In the genomic region with DNA sequence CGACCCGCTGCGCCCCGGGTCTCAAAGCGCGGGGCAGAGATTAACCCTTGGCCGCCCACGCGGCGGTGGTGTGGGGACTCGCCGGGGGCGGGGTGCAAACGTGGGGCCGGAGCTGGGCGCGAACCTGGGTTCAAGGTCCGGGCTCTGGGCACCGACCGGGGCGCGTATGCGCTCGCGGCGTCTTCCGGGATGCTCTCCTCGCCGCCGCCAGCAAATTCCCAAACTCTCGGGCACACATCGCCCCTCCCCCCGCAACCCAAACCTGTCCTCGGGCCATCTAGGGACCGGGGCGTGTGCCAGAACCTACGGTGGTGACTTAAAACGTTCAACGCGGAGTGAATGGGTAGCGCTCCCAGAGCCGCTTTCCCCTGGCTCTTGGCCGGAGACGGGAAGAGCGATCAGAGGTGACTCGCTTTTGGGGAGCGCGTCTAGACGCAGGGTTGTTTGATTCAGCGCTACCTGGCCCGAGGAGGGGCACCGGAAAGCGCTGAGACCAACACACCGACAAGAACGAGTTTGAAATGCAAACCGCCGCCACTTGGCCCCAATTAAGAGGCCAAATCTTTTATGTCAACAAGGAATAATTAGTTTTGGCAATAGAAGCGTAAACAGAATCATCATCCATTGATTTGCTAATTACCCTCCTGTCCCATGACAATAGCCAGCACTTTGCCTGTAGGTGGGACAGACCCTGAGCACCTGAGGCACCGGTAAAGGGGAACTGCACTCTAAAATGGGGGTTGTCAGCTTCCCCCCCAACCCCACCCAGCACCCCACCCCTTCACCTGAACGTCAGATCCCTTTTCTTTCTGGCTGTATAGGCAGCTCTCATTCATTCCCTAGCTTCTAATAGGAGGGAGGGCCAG, we compare ENCODE assay signal across 1 cellular context.
A peak's percentile ranks its signal among the peaks of the same experiment; 100 is the strongest.
TF ChIP-seq lines count a peak whose summit lies in the region.

No MANE protein-coding gene starts in this region.

TF ChIP-seq in HepG2, 621 proteins besides CTCF, POLR2A, EP300 and RAD21 (continued from another document and continues in another):
- TF ChIP-seq, protein P1, sequence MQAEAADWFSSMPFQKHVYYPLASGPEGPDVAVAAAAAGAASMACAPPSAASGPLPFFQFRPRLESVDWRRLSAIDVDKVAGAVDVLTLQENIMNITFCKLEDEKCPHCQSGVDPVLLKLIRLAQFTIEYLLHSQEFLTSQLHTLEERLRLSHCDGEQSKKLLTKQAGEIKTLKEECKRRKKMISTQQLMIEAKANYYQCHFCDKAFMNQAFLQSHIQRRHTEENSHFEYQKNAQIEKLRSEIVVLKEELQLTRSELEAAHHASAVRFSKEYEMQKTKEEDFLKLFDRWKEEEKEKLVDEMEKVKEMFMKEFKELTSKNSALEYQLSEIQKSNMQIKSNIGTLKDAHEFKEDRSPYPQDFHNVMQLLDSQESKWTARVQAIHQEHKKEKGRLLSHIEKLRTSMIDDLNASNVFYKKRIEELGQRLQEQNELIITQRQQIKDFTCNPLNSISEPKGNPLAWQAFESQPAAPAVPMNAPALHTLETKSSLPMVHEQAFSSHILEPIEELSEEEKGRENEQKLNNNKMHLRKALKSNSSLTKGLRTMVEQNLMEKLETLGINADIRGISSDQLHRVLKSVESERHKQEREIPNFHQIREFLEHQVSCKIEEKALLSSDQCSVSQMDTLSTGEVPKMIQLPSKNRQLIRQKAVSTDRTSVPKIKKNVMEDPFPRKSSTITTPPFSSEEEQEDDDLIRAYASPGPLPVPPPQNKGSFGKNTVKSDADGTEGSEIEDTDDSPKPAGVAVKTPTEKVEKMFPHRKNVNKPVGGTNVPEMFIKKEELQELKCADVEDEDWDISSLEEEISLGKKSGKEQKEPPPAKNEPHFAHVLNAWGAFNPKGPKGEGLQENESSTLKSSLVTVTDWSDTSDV (CRISPR knock-in tag; IDR thresholded peaks at IDR 0.05), result 0 out of 2 replicates have a peak, but pooled peaks have one; percentile 65
- TF ChIP-seq ZZZ3 (CRISPR knock-in tag; IDR thresholded peaks at IDR 0.05; ENCODE audit: borderline replicate concordance) (peak; percentile 70; the same call in 1 of the 2 replicates), FOXK2 (IDR thresholded peaks at IDR 0.05) (no peak), ZNF253 (CRISPR knock-in tag; IDR thresholded peaks at IDR 0.05; ENCODE audit: borderline replicate concordance) (peak; percentile 46; the same call in 1 of the 2 replicates), PCBP1 (IDR thresholded peaks at IDR 0.05; ENCODE audit: borderline replicate concordance, low read depth, low read length) (peak; percentile 54; the same call in 1 of the 2 replicates), ZNF781 (CRISPR knock-in tag; IDR thresholded peaks at IDR 0.05; ENCODE audit: borderline replicate concordance, not compliant biosample characterization) (peak; percentile 89), TOE1 (CRISPR knock-in tag; IDR thresholded peaks at IDR 0.05) (0 out of 2 replicates have a peak, but pooled peaks have one; percentile 21), ZFP41 (CRISPR knock-in tag; IDR thresholded peaks at IDR 0.05; ENCODE audit: borderline replicate concordance) (no peak; the same call in 1 of the 2 replicates), ZIK1 (CRISPR knock-in tag; IDR thresholded peaks at IDR 0.05; ENCODE audit: borderline replicate concordance, low read depth) (no peak; the same call in 1 of the 2 replicates), ZNF570 (CRISPR knock-in tag; IDR thresholded peaks at IDR 0.05; ENCODE audit: borderline replicate concordance) (no peak), MTF2 (CRISPR knock-in tag; IDR thresholded peaks at IDR 0.05; ENCODE audit: borderline replicate concordance) (peak; percentile 95; the same call in 1 of the 2 replicates), MED1 (CRISPR knock-in tag; IDR thresholded peaks at IDR 0.05) (peak; percentile 84), ARHGAP35 (CRISPR knock-in tag; IDR thresholded peaks at IDR 0.05; ENCODE audit: borderline replicate concordance) (peak; percentile 83; the same call in 1 of the 2 replicates), ZNF251 (CRISPR knock-in tag; IDR thresholded peaks at IDR 0.05) (no peak), ZBTB21 (CRISPR knock-in tag; IDR thresholded peaks at IDR 0.05) (no peak), EHMT2 (IDR thresholded peaks at IDR 0.05; ENCODE audit: borderline replicate concordance, low read depth, low read length) (no peak), JUND (CRISPR knock-in tag; IDR thresholded peaks at IDR 0.05) (no peak), STAT5B (CRISPR knock-in tag; IDR thresholded peaks at IDR 0.05) (peak; percentile 75; the same call in 1 of the 2 replicates), ZFAT (CRISPR knock-in tag; conservative IDR thresholded peaks at IDR 0.05) (no peak; the same call in 1 of the 2 replicates), TCF12 (IDR thresholded peaks at IDR 0.05) (no peak), TCF12 (CRISPR knock-in tag; IDR thresholded peaks at IDR 0.05) (peak; percentile 80; the same call in 1 of the 2 replicates), GZF1 (CRISPR knock-in tag; IDR thresholded peaks at IDR 0.05) (peak; percentile 79), PHF20 (CRISPR knock-in tag; IDR thresholded peaks at IDR 0.05) (peak; percentile 71), RXRB (CRISPR knock-in tag; IDR thresholded peaks at IDR 0.05; ENCODE audit: borderline replicate concordance) (peak; percentile 63; the same call in 1 of the 2 replicates), ZNF790 (CRISPR knock-in tag; IDR thresholded peaks at IDR 0.05; ENCODE audit: borderline replicate concordance) (peak; percentile 43; the same call in 1 of the 2 replicates)
- TF ChIP-seq, protein P2, sequence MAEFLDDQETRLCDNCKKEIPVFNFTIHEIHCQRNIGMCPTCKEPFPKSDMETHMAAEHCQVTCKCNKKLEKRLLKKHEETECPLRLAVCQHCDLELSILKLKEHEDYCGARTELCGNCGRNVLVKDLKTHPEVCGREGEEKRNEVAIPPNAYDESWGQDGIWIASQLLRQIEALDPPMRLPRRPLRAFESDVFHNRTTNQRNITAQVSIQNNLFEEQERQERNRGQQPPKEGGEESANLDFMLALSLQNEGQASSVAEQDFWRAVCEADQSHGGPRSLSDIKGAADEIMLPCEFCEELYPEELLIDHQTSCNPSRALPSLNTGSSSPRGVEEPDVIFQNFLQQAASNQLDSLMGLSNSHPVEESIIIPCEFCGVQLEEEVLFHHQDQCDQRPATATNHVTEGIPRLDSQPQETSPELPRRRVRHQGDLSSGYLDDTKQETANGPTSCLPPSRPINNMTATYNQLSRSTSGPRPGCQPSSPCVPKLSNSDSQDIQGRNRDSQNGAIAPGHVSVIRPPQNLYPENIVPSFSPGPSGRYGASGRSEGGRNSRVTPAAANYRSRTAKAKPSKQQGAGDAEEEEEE (CRISPR knock-in tag; IDR thresholded peaks at IDR 0.05; ENCODE audit: borderline replicate concordance), result no peak
- TF ChIP-seq, protein P3, sequence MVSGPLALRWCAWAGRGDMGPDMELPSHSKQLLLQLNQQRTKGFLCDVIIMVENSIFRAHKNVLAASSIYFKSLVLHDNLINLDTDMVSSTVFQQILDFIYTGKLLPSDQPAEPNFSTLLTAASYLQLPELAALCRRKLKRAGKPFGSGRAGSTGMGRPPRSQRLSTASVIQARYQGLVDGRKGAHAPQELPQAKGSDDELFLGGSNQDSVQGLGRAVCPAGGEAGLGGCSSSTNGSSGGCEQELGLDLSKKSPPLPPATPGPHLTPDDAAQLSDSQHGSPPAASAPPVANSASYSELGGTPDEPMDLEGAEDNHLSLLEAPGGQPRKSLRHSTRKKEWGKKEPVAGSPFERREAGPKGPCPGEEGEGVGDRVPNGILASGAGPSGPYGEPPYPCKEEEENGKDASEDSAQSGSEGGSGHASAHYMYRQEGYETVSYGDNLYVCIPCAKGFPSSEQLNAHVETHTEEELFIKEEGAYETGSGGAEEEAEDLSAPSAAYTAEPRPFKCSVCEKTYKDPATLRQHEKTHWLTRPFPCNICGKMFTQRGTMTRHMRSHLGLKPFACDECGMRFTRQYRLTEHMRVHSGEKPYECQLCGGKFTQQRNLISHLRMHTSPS (CRISPR knock-in tag; IDR thresholded peaks at IDR 0.05; ENCODE audit: low read depth), result peak; percentile 88
- TF ChIP-seq, protein P4, sequence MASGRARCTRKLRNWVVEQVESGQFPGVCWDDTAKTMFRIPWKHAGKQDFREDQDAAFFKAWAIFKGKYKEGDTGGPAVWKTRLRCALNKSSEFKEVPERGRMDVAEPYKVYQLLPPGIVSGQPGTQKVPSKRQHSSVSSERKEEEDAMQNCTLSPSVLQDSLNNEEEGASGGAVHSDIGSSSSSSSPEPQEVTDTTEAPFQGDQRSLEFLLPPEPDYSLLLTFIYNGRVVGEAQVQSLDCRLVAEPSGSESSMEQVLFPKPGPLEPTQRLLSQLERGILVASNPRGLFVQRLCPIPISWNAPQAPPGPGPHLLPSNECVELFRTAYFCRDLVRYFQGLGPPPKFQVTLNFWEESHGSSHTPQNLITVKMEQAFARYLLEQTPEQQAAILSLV (CRISPR knock-in tag; IDR thresholded peaks at IDR 0.05; ENCODE audit: borderline replicate concordance), result peak; percentile 64; the same call in 1 of the 2 replicates
- TF ChIP-seq, protein P5, sequence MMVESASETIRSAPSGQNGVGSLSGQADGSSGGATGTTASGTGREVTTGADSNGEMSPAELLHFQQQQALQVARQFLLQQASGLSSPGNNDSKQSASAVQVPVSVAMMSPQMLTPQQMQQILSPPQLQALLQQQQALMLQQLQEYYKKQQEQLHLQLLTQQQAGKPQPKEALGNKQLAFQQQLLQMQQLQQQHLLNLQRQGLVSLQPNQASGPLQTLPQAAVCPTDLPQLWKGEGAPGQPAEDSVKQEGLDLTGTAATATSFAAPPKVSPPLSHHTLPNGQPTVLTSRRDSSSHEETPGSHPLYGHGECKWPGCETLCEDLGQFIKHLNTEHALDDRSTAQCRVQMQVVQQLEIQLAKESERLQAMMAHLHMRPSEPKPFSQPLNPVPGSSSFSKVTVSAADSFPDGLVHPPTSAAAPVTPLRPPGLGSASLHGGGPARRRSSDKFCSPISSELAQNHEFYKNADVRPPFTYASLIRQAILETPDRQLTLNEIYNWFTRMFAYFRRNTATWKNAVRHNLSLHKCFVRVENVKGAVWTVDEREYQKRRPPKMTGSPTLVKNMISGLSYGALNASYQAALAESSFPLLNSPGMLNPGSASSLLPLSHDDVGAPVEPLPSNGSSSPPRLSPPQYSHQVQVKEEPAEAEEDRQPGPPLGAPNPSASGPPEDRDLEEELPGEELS (CRISPR knock-in tag; IDR thresholded peaks at IDR 0.05), result peak; percentile 50; the same call in 1 of the 2 replicates
- TF ChIP-seq, protein P6, sequence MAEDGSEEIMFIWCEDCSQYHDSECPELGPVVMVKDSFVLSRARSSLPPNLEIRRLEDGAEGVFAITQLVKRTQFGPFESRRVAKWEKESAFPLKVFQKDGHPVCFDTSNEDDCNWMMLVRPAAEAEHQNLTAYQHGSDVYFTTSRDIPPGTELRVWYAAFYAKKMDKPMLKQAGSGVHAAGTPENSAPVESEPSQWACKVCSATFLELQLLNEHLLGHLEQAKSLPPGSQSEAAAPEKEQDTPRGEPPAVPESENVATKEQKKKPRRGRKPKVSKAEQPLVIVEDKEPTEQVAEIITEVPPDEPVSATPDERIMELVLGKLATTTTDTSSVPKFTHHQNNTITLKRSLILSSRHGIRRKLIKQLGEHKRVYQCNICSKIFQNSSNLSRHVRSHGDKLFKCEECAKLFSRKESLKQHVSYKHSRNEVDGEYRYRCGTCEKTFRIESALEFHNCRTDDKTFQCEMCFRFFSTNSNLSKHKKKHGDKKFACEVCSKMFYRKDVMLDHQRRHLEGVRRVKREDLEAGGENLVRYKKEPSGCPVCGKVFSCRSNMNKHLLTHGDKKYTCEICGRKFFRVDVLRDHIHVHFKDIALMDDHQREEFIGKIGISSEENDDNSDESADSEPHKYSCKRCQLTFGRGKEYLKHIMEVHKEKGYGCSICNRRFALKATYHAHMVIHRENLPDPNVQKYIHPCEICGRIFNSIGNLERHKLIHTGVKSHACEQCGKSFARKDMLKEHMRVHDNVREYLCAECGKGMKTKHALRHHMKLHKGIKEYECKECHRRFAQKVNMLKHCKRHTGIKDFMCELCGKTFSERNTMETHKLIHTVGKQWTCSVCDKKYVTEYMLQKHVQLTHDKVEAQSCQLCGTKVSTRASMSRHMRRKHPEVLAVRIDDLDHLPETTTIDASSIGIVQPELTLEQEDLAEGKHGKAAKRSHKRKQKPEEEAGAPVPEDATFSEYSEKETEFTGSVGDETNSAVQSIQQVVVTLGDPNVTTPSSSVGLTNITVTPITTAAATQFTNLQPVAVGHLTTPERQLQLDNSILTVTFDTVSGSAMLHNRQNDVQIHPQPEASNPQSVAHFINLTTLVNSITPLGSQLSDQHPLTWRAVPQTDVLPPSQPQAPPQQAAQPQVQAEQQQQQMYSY (CRISPR knock-in tag; IDR thresholded peaks at IDR 0.05), result peak; percentile 68; the same call in 1 of the 2 replicates
- TF ChIP-seq, protein P7, sequence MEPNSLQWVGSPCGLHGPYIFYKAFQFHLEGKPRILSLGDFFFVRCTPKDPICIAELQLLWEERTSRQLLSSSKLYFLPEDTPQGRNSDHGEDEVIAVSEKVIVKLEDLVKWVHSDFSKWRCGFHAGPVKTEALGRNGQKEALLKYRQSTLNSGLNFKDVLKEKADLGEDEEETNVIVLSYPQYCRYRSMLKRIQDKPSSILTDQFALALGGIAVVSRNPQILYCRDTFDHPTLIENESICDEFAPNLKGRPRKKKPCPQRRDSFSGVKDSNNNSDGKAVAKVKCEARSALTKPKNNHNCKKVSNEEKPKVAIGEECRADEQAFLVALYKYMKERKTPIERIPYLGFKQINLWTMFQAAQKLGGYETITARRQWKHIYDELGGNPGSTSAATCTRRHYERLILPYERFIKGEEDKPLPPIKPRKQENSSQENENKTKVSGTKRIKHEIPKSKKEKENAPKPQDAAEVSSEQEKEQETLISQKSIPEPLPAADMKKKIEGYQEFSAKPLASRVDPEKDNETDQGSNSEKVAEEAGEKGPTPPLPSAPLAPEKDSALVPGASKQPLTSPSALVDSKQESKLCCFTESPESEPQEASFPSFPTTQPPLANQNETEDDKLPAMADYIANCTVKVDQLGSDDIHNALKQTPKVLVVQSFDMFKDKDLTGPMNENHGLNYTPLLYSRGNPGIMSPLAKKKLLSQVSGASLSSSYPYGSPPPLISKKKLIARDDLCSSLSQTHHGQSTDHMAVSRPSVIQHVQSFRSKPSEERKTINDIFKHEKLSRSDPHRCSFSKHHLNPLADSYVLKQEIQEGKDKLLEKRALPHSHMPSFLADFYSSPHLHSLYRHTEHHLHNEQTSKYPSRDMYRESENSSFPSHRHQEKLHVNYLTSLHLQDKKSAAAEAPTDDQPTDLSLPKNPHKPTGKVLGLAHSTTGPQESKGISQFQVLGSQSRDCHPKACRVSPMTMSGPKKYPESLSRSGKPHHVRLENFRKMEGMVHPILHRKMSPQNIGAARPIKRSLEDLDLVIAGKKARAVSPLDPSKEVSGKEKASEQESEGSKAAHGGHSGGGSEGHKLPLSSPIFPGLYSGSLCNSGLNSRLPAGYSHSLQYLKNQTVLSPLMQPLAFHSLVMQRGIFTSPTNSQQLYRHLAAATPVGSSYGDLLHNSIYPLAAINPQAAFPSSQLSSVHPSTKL (CRISPR knock-in tag; IDR thresholded peaks at IDR 0.05), result peak; percentile 79
- TF ChIP-seq, protein P8, sequence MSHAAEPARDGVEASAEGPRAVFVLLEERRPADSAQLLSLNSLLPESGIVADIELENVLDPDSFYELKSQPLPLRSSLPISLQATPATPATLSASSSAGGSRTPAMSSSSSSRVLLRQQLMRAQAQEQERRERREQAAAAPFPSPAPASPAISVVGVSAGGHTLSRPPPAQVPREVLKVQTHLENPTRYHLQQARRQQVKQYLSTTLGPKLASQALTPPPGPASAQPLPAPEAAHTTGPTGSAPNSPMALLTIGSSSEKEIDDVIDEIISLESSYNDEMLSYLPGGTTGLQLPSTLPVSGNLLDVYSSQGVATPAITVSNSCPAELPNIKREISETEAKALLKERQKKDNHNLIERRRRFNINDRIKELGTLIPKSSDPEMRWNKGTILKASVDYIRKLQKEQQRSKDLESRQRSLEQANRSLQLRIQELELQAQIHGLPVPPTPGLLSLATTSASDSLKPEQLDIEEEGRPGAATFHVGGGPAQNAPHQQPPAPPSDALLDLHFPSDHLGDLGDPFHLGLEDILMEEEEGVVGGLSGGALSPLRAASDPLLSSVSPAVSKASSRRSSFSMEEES (CRISPR knock-in tag; IDR thresholded peaks at IDR 0.05), result peak; percentile 59
